ENCODE assay signal across 1 cellular context in genomic region chr1:2237773-2238172, GRCh38.
A peak's percentile ranks its signal among the peaks of the same experiment; 100 is the strongest.
TF ChIP-seq lines count a peak whose summit lies in the region.

No MANE protein-coding gene starts in this region.

TF ChIP-seq in HepG2, 621 proteins besides CTCF, POLR2A, EP300 and RAD21:
- TF ChIP-seq ZFY (CRISPR knock-in tag; IDR thresholded peaks at IDR 0.05) = peak; percentile 22; the same call in 1 of the 2 replicates
- no peak for TF ChIP-seq ZFP90 (CRISPR knock-in tag; IDR thresholded peaks at IDR 0.05; ENCODE audit: borderline replicate concordance)
- TF ChIP-seq STAG1 (CRISPR knock-in tag; IDR thresholded peaks at IDR 0.05) = peak; percentile 44; the same call in 1 of the 2 replicates
- peak; percentile 79 for TF ChIP-seq ZBTB33 (CRISPR knock-in tag; IDR thresholded peaks at IDR 0.05)
- no peak for TF ChIP-seq JARID2 (CRISPR knock-in tag; IDR thresholded peaks at IDR 0.05; ENCODE audit: insufficient replicate concordance)
TF ChIP-seq in HepG2: peak in this region for 3.
